27 cellular contexts compared by ENCODE assay signal in genomic region chr14:94635143-94635542, GRCh38. TPM values are rescaled to one million over a fixed set of nuclear protein-coding genes. Genes with fewer than 3 reads are reported as not detected.
"Had no signal": no experiment of that assay in that cellular context is flagged by ENCODE, and none has a peak within 500 bp of the region (broad histone marks: within the 10 kb centered on the region; RNA-seq: fewer than 3 reads in every experiment).

No MANE protein-coding gene starts in this region.

- H3K9ac ChIP-seq: neural progenitor cell had no signal

- H3K27me3 ChIP-seq: neural progenitor cell, ovary, right lobe of liver, sigmoid colon, thyroid gland, tibial nerve, upper lobe of left lung, vagina had no signal

- H3K4me3 ChIP-seq: neural progenitor cell, ovary, prostate gland, right lobe of liver, sigmoid colon, stomach, thoracic aorta, thyroid gland, tibial nerve, upper lobe of left lung, vagina had no signal

- H3K27ac ChIP-seq: neural progenitor cell, ovary, prostate gland, sigmoid colon, stomach, thoracic aorta, thyroid gland, tibial nerve, upper lobe of left lung, vagina had no signal

- H3K36me3 ChIP-seq: neural progenitor cell, ovary, prostate gland, right lobe of liver, sigmoid colon, stomach, thoracic aorta, thyroid gland, tibial nerve, upper lobe of left lung, vagina had no signal

- ATAC-seq: naive thymus-derived CD4-positive, alpha-beta T cell; natural killer cell; right cardiac atrium; right lobe of liver; stimulated activated effector memory CD8-positive, alpha-beta T cell treated with anti-CD3 and anti-CD28 coated beads, Interleukin-12 subunit alpha, Interleukin-12 subunit beta, amount 100 ng/mL, for 72 hours; stimulated activated naive B cell treated with anti-CD40 and anti-IgM and Interleukin-4, amounts not matched to agents 10 μg/mL and 1 μg/mL and 100 μg/mL, for 72 hours had no signal

- H3K4me1 ChIP-seq: neural progenitor cell, sigmoid colon, thyroid gland, tibial nerve, upper lobe of left lung, vagina had no signal

- DNase-seq: naive thymus-derived CD4-positive, alpha-beta T cell; natural killer cell; occipital lobe; ovary; right cardiac atrium; small intestine; stimulated activated CD4-positive, alpha-beta T cell treated with anti-CD3 and anti-CD28 coated beads, Interleukin-15, amount 100 ng/mL, for 24 hours; stimulated activated CD4-positive, alpha-beta T cell treated with anti-CD3 and anti-CD28 coated beads, Interleukin-2, amount 100 ng/mL, for 24 hours; stimulated activated CD4-positive, alpha-beta T cell treated with anti-CD3 and anti-CD28 coated beads, Interleukin-2, amount 100 ng/mL, for 48 hours; stimulated activated CD4-positive, alpha-beta T cell treated with anti-CD3 and anti-CD28 coated beads, Interleukin-4, amount 100 ng/mL, for 24 hours; stimulated activated naive B cell treated with anti-CD40 and anti-IgM and Interleukin-4, amounts not matched to agents 10 μg/mL and 1 μg/mL and 100 μg/mL, for 72 hours; stimulated activated naive CD4-positive, alpha-beta T cell treated with Interleukin-2 at 50 U/mL for 16 hours; stomach; thyroid gland; trophoblast cell; upper lobe of left lung had no signal

- H3K9me3 ChIP-seq: ovary, prostate gland, right lobe of liver, sigmoid colon, stomach, thoracic aorta, thyroid gland, tibial nerve, upper lobe of left lung, vagina had no signal

RNA-seq across cellular contexts. Expression of gene SERPINA3, which starts 23.0 kb away (rescaled TPM):
- total RNA-seq: naive thymus-derived CD4-positive, alpha-beta T cell; natural killer cell; skeletal muscle tissue had no signal
- polyA plus RNA-seq: naive thymus-derived CD4-positive, alpha-beta T cell; neural cell had no signal

RNA-seq across cellular contexts. Expression of gene SERPINA5, which starts 53.9 kb away (rescaled TPM):
- total RNA-seq: naive thymus-derived CD4-positive, alpha-beta T cell; natural killer cell; temporal lobe had no signal
- polyA plus RNA-seq: naive thymus-derived CD4-positive, alpha-beta T cell; neural cell had no signal
